8 cellular contexts compared by ENCODE assay signal in the genomic region with DNA sequence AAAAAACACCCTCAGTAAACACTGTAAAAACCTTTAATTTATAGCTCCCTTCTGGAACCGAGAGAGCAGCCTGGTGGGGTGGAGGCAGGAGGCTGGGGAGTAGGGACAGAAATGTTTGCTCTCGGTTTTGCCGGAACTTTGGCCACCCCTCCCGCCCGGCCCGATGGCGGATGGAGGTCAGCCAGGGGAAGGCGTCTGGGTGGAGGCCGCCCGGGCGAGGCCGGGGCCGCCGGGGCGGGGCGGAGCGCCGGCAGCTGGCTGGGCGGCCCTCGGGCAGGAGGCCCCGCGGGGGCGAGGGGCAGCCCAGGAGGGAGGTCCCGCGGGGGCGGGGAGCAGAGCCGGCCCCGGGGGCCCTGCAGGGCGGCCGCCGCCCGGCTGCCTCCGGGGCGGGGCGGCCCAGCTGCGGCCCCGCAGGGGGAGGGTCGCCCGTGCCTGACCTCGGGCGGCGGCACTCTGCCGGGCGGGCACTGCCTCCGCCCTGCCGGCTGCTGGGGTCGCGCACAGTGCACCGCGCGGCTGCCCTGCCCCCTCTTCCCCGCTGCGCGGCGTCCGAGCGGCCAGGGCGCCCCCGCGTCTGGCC. TPM values are rescaled to one million over a fixed set of nuclear protein-coding genes. Genes with fewer than 3 reads are reported as not detected.
DNase-seq lines count a peak whose midpoint lies in the region; ATAC-seq and TF ChIP-seq lines count a peak whose summit lies in the region.

No MANE protein-coding gene starts in this region.

- no peak for TF ChIP-seq CTCF in DND-41 (IDR thresholded peaks at IDR 0.05; ENCODE audit: borderline replicate concordance, extremely low read depth, low read length, poor library complexity, severe bottlenecking)

- intact Hi-C loops in left cardiac atrium (cut with DNase I) = loop anchor here (5.0 to 10.0 kb wide), 2 partner anchors 44 to 172 kb away; partner anchors contain the start of gene PHC3 (in 1 of the 2)

- peak overlapping the region; percentile 72 for H3K27ac ChIP-seq in DND-41 (ENCODE audit: low read length)

- in situ Hi-C loops in SK-MEL-5 (cut with HindIII; ENCODE audit: low pct_unique_long_range_greater_than_20kb, low sequenced_read_pairs) = no loop called here

- H2AFZ ChIP-seq in DND-41 (ENCODE audit: low read depth, low read length) = peak overlapping the region; percentile 67

- H3K36me3 ChIP-seq in DND-41 (ENCODE audit: insufficient read depth, low read length) = peaks cover 8% of the 10 kb centered on the region; the same call in 1 of the 2 replicates
- H3K36me3 ChIP-seq in adipocyte (ENCODE audit: control insufficient read depth, insufficient read depth, low read length, severe bottlenecking) = peaks cover 9% of the 10 kb centered on the region

- peaks cover 8% of the 10 kb centered on the region for H3K79me2 ChIP-seq in DND-41 (ENCODE audit: insufficient read depth, low read length)

- DNase-seq in DND-41 (no peak), HT1080 (ENCODE audit: low read depth) (peak; percentile 70), SK-MEL-5 (ENCODE audit: low read depth, low spot score) (peak; percentile 65), adipocyte (ENCODE audit: low read depth) (peak; percentile 96), left cardiac atrium (peak; percentile 90), pulmonary artery endothelial cell (ENCODE audit: low read depth, low spot score) (peak; percentile 47), amniotic stem cell (lab: John Stamatoyannopoulos, UW) (no peak)

- H3K4me1 ChIP-seq in DND-41 (ENCODE audit: insufficient read depth, low read length) (peaks cover 44% of the 10 kb centered on the region), adipocyte (ENCODE audit: control insufficient read depth, insufficient read depth, low read length) (peaks cover 36% of the 10 kb centered on the region)

- ATAC-seq in DND-41 (ENCODE audit: insufficient read depth, low read depth) = peak; percentile 43; the same call in 2 of the 3 replicates
- peak; percentile 39 for ATAC-seq in GM21381 (IDR thresholded peaks at IDR 0.05; ENCODE audit: unreplicated experiment)
- ATAC-seq in left cardiac atrium = peak; percentile 66 to 77

- H3K4me2 ChIP-seq in DND-41 (ENCODE audit: insufficient read depth, low read length) = peak overlapping the region; percentile 59

- H3K4me3 ChIP-seq in DND-41 (ENCODE audit: low read depth in 1 of 2, low read length in 2 of 2) = peak overlapping the region in 1 of 2 experiments; percentile 63; a peak in 2 of 4 replicates
- peak overlapping the region; percentile 90 for H3K4me3 ChIP-seq in adipocyte (ENCODE audit: low read length)

- H3K27me3 ChIP-seq in DND-41 (ENCODE audit: insufficient read depth, low read length, poor library complexity) = no peaks in the 10 kb centered on the region
- no peaks in the 10 kb centered on the region for H3K27me3 ChIP-seq in adipocyte (replicated peaks; ENCODE audit: control insufficient read depth, insufficient read depth, low read length)

- H3K9me3 ChIP-seq in DND-41 (ENCODE audit: insufficient read depth, low read length, severe bottlenecking) (no peaks in the 10 kb centered on the region), adipocyte (ENCODE audit: control insufficient read depth, low read length) (no peaks in the 10 kb centered on the region)

- H3K9ac ChIP-seq in DND-41 (ENCODE audit: low read depth, low read length) = peak overlapping the region; percentile 57
- H3K9ac ChIP-seq in adipocyte (ENCODE audit: low read length) = peak overlapping the region; percentile 94

- H4K20me1 ChIP-seq in DND-41 (ENCODE audit: insufficient read depth, low read length) = no peaks in the 10 kb centered on the region

RNA-seq across cellular contexts. Expression of gene SKIL, which starts 0.8 kb away (rescaled TPM):
- total RNA-seq in HT1080 (2014; rRNA removed; shearing (Covaris generic)) = 26.0 and 34.8 TPM in 2 replicates
- 18.9 and 28.9 TPM in 2 replicates for polyA plus RNA-seq in HT1080 (2015; cell fraction: cytosol; rRNA removed)
- 65.0 and 66.3 TPM in 2 replicates for polyA plus RNA-seq in HT1080 (2015; cell fraction: nucleus; rRNA removed)
- total RNA-seq in SK-MEL-5 (2014; rRNA removed; shearing (Covaris generic)) = 18.5 and 21.3 TPM in 2 replicates
- polyA plus RNA-seq in SK-MEL-5 (2015; cell fraction: cytosol; rRNA removed) = 5.6 and 9.3 TPM in 2 replicates
- polyA plus RNA-seq in SK-MEL-5 (2015; cell fraction: nucleus; rRNA removed) = 13.1 and 16.1 TPM in 2 replicates
- total RNA-seq in left cardiac atrium (10 to 100 TPM; 19.8 to 46.5 TPM), pulmonary artery endothelial cell (103 and 135 TPM in 2 replicates)

Comparison
In these comparisons a context has a peak if more than half of its experiments do, and no peak if none do; other contexts are left out.
1. DNase-seq: peak in HT1080 (single experiment), SK-MEL-5 (single experiment), adipocyte (single experiment), left cardiac atrium (single experiment) and pulmonary artery endothelial cell (single experiment); none in DND-41 (single experiment) and amniotic stem cell (single experiment).
2. Peak in every context shown above with its lines, with median percentiles within 50 percentile points of each other: ATAC-seq.